Comparison of ENCODE assay signal across 17 cellular contexts in the genomic region with DNA sequence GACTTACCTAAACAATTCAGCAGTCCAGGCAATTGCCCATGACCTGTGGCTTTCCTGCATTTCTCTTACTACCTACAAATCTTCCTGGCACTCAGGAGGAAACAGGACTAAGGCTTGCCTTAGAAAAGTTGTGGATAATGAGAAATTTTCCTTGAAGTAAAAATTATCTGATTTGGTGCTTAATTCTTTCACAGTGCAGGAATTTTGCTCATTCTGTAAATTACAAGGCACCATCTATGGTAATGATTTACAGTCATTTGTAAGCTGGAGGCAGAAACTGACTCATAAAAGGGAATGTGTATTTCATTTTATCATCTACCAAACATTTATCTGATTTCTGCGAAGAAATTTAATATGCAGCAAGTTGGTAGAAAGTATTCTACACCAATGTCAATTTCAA.
DNase-seq lines count a peak whose midpoint lies in the region; ATAC-seq and TF ChIP-seq lines count a peak whose summit lies in the region.
"Had no signal": no experiment of that assay in that cellular context is flagged by ENCODE, and none has a peak within 500 bp of the region (broad histone marks: within the 10 kb centered on the region; RNA-seq: fewer than 3 reads in every experiment).

No MANE protein-coding gene starts in this region.

- no peaks in the 10 kb centered on the region for H3K9me3 Mint-ChIP-seq in CD8-positive, alpha-beta T cell

- CTCF ChIA-PET in CD8-positive, alpha-beta T cell (lab: Charles Lee), result no interaction called here

- peak; percentile 0 for DNase-seq in adipocyte (ENCODE audit: low read depth)
- peak; percentile 89 for DNase-seq in renal cortical epithelial cell (ENCODE audit: low read depth)
- no peak for DNase-seq in KG1 (lab: John Stamatoyannopoulos, UW)
- DNase-seq in CD8-positive, alpha-beta T cell, result no peak
- DNase-seq: activated CD4-positive, alpha-beta T cell treated with anti-CD3 and anti-CD28 coated beads for 48 hours; activated effector memory CD4-positive, alpha-beta T cell treated with anti-CD3 and anti-CD28 coated beads, Interleukin-2, amount 50 U/mL, for 16 hours; EL; foreskin melanocyte; NCI-H146; NCI-H446; NK-92 treated with Interleukin-12 subunit alpha and Interleukin-12 subunit beta, amount 100 ng/mL, for 24 hours; ovary had no signal

- intact Hi-C loops in CD8-positive, alpha-beta T cell (cut with DNase I, micrococcal nuclease), result no loop called here

- no peak overlapping the region for H3K27ac Mint-ChIP-seq in CD8-positive, alpha-beta T cell

- H3K27me3 ChIP-seq in adipocyte (replicated peaks; ENCODE audit: control insufficient read depth, insufficient read depth, low read length), result no peaks in the 10 kb centered on the region
- H3K27me3 ChIP-seq in iPS-18a (ENCODE audit: control insufficient read depth, insufficient read depth, low read length), result no peaks in the 10 kb centered on the region
- H3K27me3 ChIP-seq in CD8-positive, alpha-beta T cell (ENCODE audit: insufficient read depth, low read length), result no peaks in the 10 kb centered on the region
- H3K27me3 ChIP-seq: ovary had no signal

- H3K4me3 ChIP-seq in adipocyte (ENCODE audit: low read length) (no peak overlapping the region), iPS-18a (ENCODE audit: low read length) (no peak overlapping the region)
- H3K4me3 ChIP-seq in CD8-positive, alpha-beta T cell (ENCODE audit: low read depth, low read length), result no peak overlapping the region
- H3K4me3 ChIP-seq: ovary had no signal

- no peak overlapping the region for H3K4me3 Mint-ChIP-seq in CD8-positive, alpha-beta T cell

- H3K4me1 ChIP-seq in adipocyte (ENCODE audit: control insufficient read depth, insufficient read depth, low read length) (peaks cover 7% of the 10 kb centered on the region), iPS-18a (ENCODE audit: control insufficient read depth, low read depth, low read length) (peaks cover 18% of the 10 kb centered on the region)
- H3K4me1 ChIP-seq in CD8-positive, alpha-beta T cell (ENCODE audit: insufficient read depth, low read length), result no peaks in the 10 kb centered on the region

- no peaks in the 10 kb centered on the region for H3K36me3 Mint-ChIP-seq in CD8-positive, alpha-beta T cell

- no peak for TF ChIP-seq CTCF in CD8-positive, alpha-beta T cell (IDR thresholded peaks at IDR 0.05)

- H3K9me3 ChIP-seq in adipocyte (ENCODE audit: control insufficient read depth, low read length) (no peaks in the 10 kb centered on the region), iPS-18a (ENCODE audit: control insufficient read depth, low read depth, low read length) (no peaks in the 10 kb centered on the region)
- no peaks in the 10 kb centered on the region for H3K9me3 ChIP-seq in CD8-positive, alpha-beta T cell (ENCODE audit: low read length)
- H3K9me3 ChIP-seq: Caco-2, ovary had no signal

- H3K27ac ChIP-seq in iPS-18a (ENCODE audit: low read length), result peak overlapping the region; percentile 63
- H3K27ac ChIP-seq in CD8-positive, alpha-beta T cell (ENCODE audit: low read depth, low read length), result no peak overlapping the region
- H3K27ac ChIP-seq: ovary had no signal

- H3K4me1 Mint-ChIP-seq in CD8-positive, alpha-beta T cell (ENCODE audit: low read depth), result no peaks in the 10 kb centered on the region

- no peaks in the 10 kb centered on the region for H3K27me3 Mint-ChIP-seq in CD8-positive, alpha-beta T cell (ENCODE audit: low read depth)

- ATAC-seq in HG03432 (IDR thresholded peaks at IDR 0.05; ENCODE audit: unreplicated experiment) (peak; percentile 45), HG02840 (IDR thresholded peaks at IDR 0.05; ENCODE audit: low FRiP score, unreplicated experiment) (no peak)
- no peak for ATAC-seq in CD8-positive, alpha-beta T cell
- ATAC-seq: HCT116 had no signal

- H3K9ac ChIP-seq in adipocyte (ENCODE audit: low read length), result peak overlapping the region; percentile 10
- H3K9ac ChIP-seq in iPS-18a (ENCODE audit: low read length), result peak overlapping the region; percentile 16

- H3K36me3 ChIP-seq in adipocyte (ENCODE audit: control insufficient read depth, insufficient read depth, low read length, severe bottlenecking) (no peaks in the 10 kb centered on the region), iPS-18a (ENCODE audit: control insufficient read depth, low read depth, low read length) (no peaks in the 10 kb centered on the region)
- H3K36me3 ChIP-seq in CD8-positive, alpha-beta T cell (ENCODE audit: insufficient read depth, low read length), result no peaks in the 10 kb centered on the region
- H3K36me3 ChIP-seq: ovary had no signal

- POLR2A ChIA-PET in CD8-positive, alpha-beta T cell (lab: Charles Lee), result no interaction called here

Comparison
In these comparisons a context has a peak if more than half of its experiments do, and no peak if none do; other contexts are left out.
1. DNase-seq: peak in adipocyte (single experiment) and renal cortical epithelial cell (single experiment); none in KG1 (single experiment) and CD8-positive, alpha-beta T cell (0 of 7).